8 cellular contexts compared by ENCODE assay signal in the genomic region with DNA sequence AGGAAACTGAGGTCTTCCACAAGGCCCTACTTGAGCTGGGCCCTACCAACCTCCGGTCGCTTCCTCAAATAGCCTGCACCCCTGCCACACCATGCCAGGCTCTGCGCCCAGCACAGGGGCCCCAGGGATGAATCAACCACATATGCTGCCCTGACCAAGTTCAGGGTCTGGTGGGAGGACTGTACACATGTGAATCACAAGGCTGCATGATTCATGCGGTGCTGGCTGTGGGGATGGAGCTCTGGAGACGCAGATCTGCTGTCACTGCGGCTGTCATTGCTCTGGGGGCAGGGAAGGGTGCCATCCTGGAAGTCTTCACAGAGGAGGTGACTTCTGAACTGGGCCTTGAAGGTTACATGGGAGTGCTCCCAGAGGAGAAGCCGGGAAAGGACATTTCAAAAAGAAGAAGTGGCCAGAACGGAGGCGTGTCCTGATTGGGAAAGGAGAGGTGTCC. TPM values are rescaled to one million over a fixed set of nuclear protein-coding genes. Genes with fewer than 3 reads are reported as not detected.
DNase-seq lines count a peak whose midpoint lies in the region; ATAC-seq and TF ChIP-seq lines count a peak whose summit lies in the region.

No MANE protein-coding gene starts in this region.

- TF ChIP-seq CTCF in OCI-LY7 (conservative IDR thresholded peaks at IDR 0.05; ENCODE audit: low read length) = no peak

- intact Hi-C loops in sciatic nerve (cut with DNase I) = no loop called here
- intact Hi-C loops in OCI-LY7 (cut with micrococcal nuclease; ENCODE audit: unreplicated experiment) = no loop called here

- H3K9me2 ChIP-seq in OCI-LY7 (ENCODE audit: insufficient read depth, low read length) = no peaks in the 10 kb centered on the region

- H4K20me1 ChIP-seq in OCI-LY7 (ENCODE audit: insufficient read depth, low read length) = no peaks in the 10 kb centered on the region

- BruUV-seq in OCI-LY7 (replicated peaks; lab: Mats Ljungman, UMichigan) = no TSS peak

- peaks cover 31% of the 10 kb centered on the region for H3K4me1 ChIP-seq in OCI-LY7 (ENCODE audit: insufficient read depth, low read length, poor library complexity, severe bottlenecking)

- H3K27ac ChIP-seq in OCI-LY7 (ENCODE audit: low read depth, low read length, poor library complexity, severe bottlenecking) = no peak overlapping the region

- peak; percentile 80 for DNase-seq in stimulated activated naive CD4-positive, alpha-beta T cell treated with Interleukin-2 at 50 U/mL for 16 hours (lab: John Stamatoyannopoulos, UW)
- no peak for DNase-seq in stimulated activated naive CD4-positive, alpha-beta T cell (lab: John Stamatoyannopoulos, UW)
- peak; percentile 85 to 86 for DNase-seq in activated T-cell treated with anti-CD3 and anti-CD28 coated beads, Interleukin-2, amount 50 U/mL, for 48 hours
- DNase-seq in islet precursor cell = peak; percentile 71
- peak; percentile 64 to 89 for DNase-seq in stimulated activated CD8-positive, alpha-beta memory T cell treated with anti-CD3 and anti-CD28 coated beads, Interleukin-7, amount 100 ng/mL, for 48 hours (ENCODE audit: extremely low read depth in 1 of 2, low read depth in 1 of 2)
- no peak for DNase-seq in sciatic nerve (ENCODE audit: low spot score)
- DNase-seq in OCI-LY7 (ENCODE audit: low spot score) = no peak

- H3K36me3 ChIP-seq in OCI-LY7 (ENCODE audit: insufficient read depth, low read length) = peaks cover 6% of the 10 kb centered on the region; the same call in 1 of the 2 replicates

- no peak overlapping the region for H3K4me2 ChIP-seq in OCI-LY7 (ENCODE audit: low read length)

- no peak overlapping the region for H3K4me3 ChIP-seq in OCI-LY7 (ENCODE audit: low read depth, low read length, poor library complexity, severe bottlenecking)

- no peak overlapping the region for H2AFZ ChIP-seq in OCI-LY7 (ENCODE audit: low read length)

- POLR2A ChIA-PET in OCI-LY7 (lab: Charles Lee) = no interaction called here

- no peaks in the 10 kb centered on the region for H3K9me3 ChIP-seq in OCI-LY7 (ENCODE audit: low read length)

- ATAC-seq in sciatic nerve = no peak
- ATAC-seq in HG03159 (IDR thresholded peaks at IDR 0.05; ENCODE audit: unreplicated experiment) = no peak

- CTCF ChIA-PET in OCI-LY7 (lab: Charles Lee; ENCODE audit: unreplicated experiment) = no interaction called here

- H3K79me2 ChIP-seq in OCI-LY7 (ENCODE audit: insufficient read depth, low read depth, low read length) = no peaks in the 10 kb centered on the region

RNA-seq across cellular contexts. Expression of gene CYTH4, which starts 21.5 kb away (rescaled TPM):
- 40.0 TPM for total RNA-seq in sciatic nerve
- total RNA-seq in OCI-LY7 (2014; rRNA removed; shearing (Covaris generic)) = 20.6 and 35.0 TPM in 2 replicates
- 24.8 and 28.1 TPM in 2 replicates for total RNA-seq in OCI-LY7 (2022)

RNA-seq across cellular contexts. Expression of gene RAC2, which starts 59.8 kb away (rescaled TPM):
- total RNA-seq in sciatic nerve (18.9 TPM), OCI-LY7 (2022) (321 and 331 TPM in 2 replicates)
- total RNA-seq in OCI-LY7 (2014; rRNA removed; shearing (Covaris generic)) = 91.5 and 142 TPM in 2 replicates

Comparison
In these comparisons a context has a peak if more than half of its experiments do, and no peak if none do; other contexts are left out.
1. DNase-seq: peak in stimulated activated naive CD4-positive, alpha-beta T cell treated with Interleukin-2 at 50 U/mL for 16 hours (single experiment), activated T-cell treated with anti-CD3 and anti-CD28 coated beads, Interleukin-2, amount 50 U/mL, for 48 hours (2 of 2), islet precursor cell (single experiment) and stimulated activated CD8-positive, alpha-beta memory T cell treated with anti-CD3 and anti-CD28 coated beads, Interleukin-7, amount 100 ng/mL, for 48 hours (2 of 2); none in stimulated activated naive CD4-positive, alpha-beta T cell (0 of 6), sciatic nerve (single experiment) and OCI-LY7 (single experiment).